8 cellular contexts compared by ENCODE assay signal in genomic region chr3:52820741-52821140, GRCh38. TPM values are rescaled to one million over a fixed set of nuclear protein-coding genes. Genes with fewer than 3 reads are reported as not detected.
A peak's percentile ranks its signal among the peaks of the same experiment; 100 is the strongest.
DNase-seq lines count a peak whose midpoint lies in the region; ATAC-seq and TF ChIP-seq lines count a peak whose summit lies in the region.

No MANE protein-coding gene starts in this region.

- intact Hi-C loops in Caco-2 (cut with micrococcal nuclease; ENCODE audit: unreplicated experiment) (loop anchor here (1.0 to 2.0 kb wide), 2 partner anchors 50 to 78 kb away; partner anchors contain the start of gene NEK4), left colon (cut with DNase I, micrococcal nuclease) (no loop called here)
- intact Hi-C loops in activated CD8-positive, alpha-beta T cell treated with anti-CD3 and anti-CD28 coated beads for 36 hours (cut with micrococcal nuclease) = no loop called here

- H3K4me3 Mint-ChIP-seq in Caco-2 (ENCODE audit: unreplicated experiment) = no peak overlapping the region
- no peak overlapping the region; a peak in 1 of 5 replicates for H3K4me3 Mint-ChIP-seq in H9
- no peak overlapping the region for H3K4me3 Mint-ChIP-seq in activated CD8-positive, alpha-beta T cell treated with anti-CD3 and anti-CD28 coated beads for 36 hours

- no peaks in the 10 kb centered on the region for H3K9me3 ChIP-seq in Caco-2
- H3K9me3 ChIP-seq in H9 (ENCODE audit: control insufficient read depth, low read depth, low read length) = no peaks in the 10 kb centered on the region

- H3K36me3 ChIP-seq in Caco-2 (ENCODE audit: control insufficient read depth, insufficient read depth, low read length) = no peaks in the 10 kb centered on the region

- no peak overlapping the region for H3K56ac ChIP-seq in H9 (ENCODE audit: insufficient read length, low read depth, low read length)

- CTCF ChIA-PET in Caco-2 (lab: Charles Lee) = interaction anchor here (0.5 to 1.6 kb wide), 12 partner anchors 9 to 248 kb away, joined by 3 to 19 read pairs (median 4); partner anchors contain the start of gene NEK4
- CTCF ChIA-PET in activated CD8-positive, alpha-beta T cell treated with anti-CD3 and anti-CD28 coated beads for 36 hours (lab: Charles Lee) = interaction anchor here (0.6 to 3.9 kb wide), 24 partner anchors 9 to 312 kb away, joined by 3 to 17 read pairs (median 3); partner anchors contain the start of gene ITIH4

- peak; percentile 51 to 62 for DNase-seq in Caco-2
- DNase-seq in H9 = peak; percentile 78
- peak; percentile 39 for DNase-seq in activated CD8-positive, alpha-beta T cell treated with anti-CD3 and anti-CD28 coated beads for 36 hours
- DNase-seq in left colon = peak in 1 of 2 donors; percentile 26
- DNase-seq in NCI-H1436 (lab: John Stamatoyannopoulos, UW) = no peak
- DNase-seq in medulla oblongata (ENCODE audit: extremely low spot score) = no peak
- DNase-seq in NCI-H774 (lab: John Stamatoyannopoulos, UW) = no peak

- H4K91ac ChIP-seq in H9 (ENCODE audit: insufficient read length, low read depth, low read length) = no peak overlapping the region

- H3K18ac ChIP-seq in H9 (ENCODE audit: insufficient read length, low read depth, low read length) = no peak overlapping the region

- H2BK12ac ChIP-seq in H9 (ENCODE audit: insufficient read length, low read depth, low read length) = no peak overlapping the region

- no peak overlapping the region for H3K9ac ChIP-seq in H9 (ENCODE audit: extremely low read depth, insufficient read length, low read length)

- H4K8ac ChIP-seq in H9 (replicated peaks; ENCODE audit: insufficient read length, low read depth, low read length) = no peak overlapping the region

- H2AK5ac ChIP-seq in H9 (ENCODE audit: insufficient read length, low read length) = no peak overlapping the region

- H2BK120ac ChIP-seq in H9 (ENCODE audit: low read depth, low read length, poor library complexity, severe bottlenecking) = no peak overlapping the region

- no peak overlapping the region for H2BK20ac ChIP-seq in H9 (ENCODE audit: low read depth, low read length, poor library complexity, severe bottlenecking)

- TF ChIP-seq CTCF in Caco-2 (IDR thresholded peaks at IDR 0.05; ENCODE audit: insufficient read depth in 1 of 2, low read depth in 1 of 2, low read length in 1 of 2, severe bottlenecking in 1 of 2, unreplicated experiment in 1 of 2) (peak; percentile 64 to 84), H9 (conservative IDR thresholded peaks at IDR 0.05) (peak; percentile 88)
- TF ChIP-seq CTCF in activated CD8-positive, alpha-beta T cell treated with anti-CD3 and anti-CD28 coated beads for 36 hours (IDR thresholded peaks at IDR 0.05) = peak; percentile 66

- H3K14ac ChIP-seq in H9 (ENCODE audit: insufficient read depth, low read length) = no peak overlapping the region

- H3K4ac ChIP-seq in H9 (ENCODE audit: low read depth, low read length) = no peak overlapping the region

- WGBS in H9 (ENCODE audit: extremely low coverage, insufficient read length, low lambda C conversion rate) = no CpG with 5 or more reads among the region's 10 CpGs

- no peak overlapping the region for H4K5ac ChIP-seq in H9 (ENCODE audit: insufficient read length, low read depth, low read length)

- H4K20me1 ChIP-seq in H9 (ENCODE audit: control insufficient read depth, insufficient read depth, insufficient read length) = no peaks in the 10 kb centered on the region

- H2BK15ac ChIP-seq in H9 (ENCODE audit: low read depth, low read length) = no peak overlapping the region

- H3K36me3 Mint-ChIP-seq in Caco-2 (ENCODE audit: insufficient read depth, unreplicated experiment) (no peaks in the 10 kb centered on the region), H9 (ENCODE audit: insufficient read depth in 1 of 3, low read depth in 3 of 3) (no peaks in the 10 kb centered on the region; a peak in 1 of 7 replicates)
- no peaks in the 10 kb centered on the region for H3K36me3 Mint-ChIP-seq in activated CD8-positive, alpha-beta T cell treated with anti-CD3 and anti-CD28 coated beads for 36 hours (ENCODE audit: low read depth)

- no peak overlapping the region for H3K27ac Mint-ChIP-seq in Caco-2 (ENCODE audit: unreplicated experiment)
- no peak overlapping the region; a peak in 1 of 7 replicates for H3K27ac Mint-ChIP-seq in H9
- no peak overlapping the region for H3K27ac Mint-ChIP-seq in activated CD8-positive, alpha-beta T cell treated with anti-CD3 and anti-CD28 coated beads for 36 hours

- no peaks in the 10 kb centered on the region for H3K79me1 ChIP-seq in H9 (ENCODE audit: insufficient read depth, low read depth, low read length, poor library complexity, severe bottlenecking)

- no peak overlapping the region for H2AFZ ChIP-seq in H9 (ENCODE audit: low read length)

- H2BK5ac ChIP-seq in H9 (ENCODE audit: insufficient read length, low read length) = no peak overlapping the region

- H3K4me3 ChIP-seq in Caco-2 (ENCODE audit: low read depth, low read length) = no peak overlapping the region

- H3K9me3 Mint-ChIP-seq in Caco-2 (ENCODE audit: unreplicated experiment) (no peaks in the 10 kb centered on the region), H9 (no peaks in the 10 kb centered on the region)
- H3K9me3 Mint-ChIP-seq in activated CD8-positive, alpha-beta T cell treated with anti-CD3 and anti-CD28 coated beads for 36 hours = no peaks in the 10 kb centered on the region

- H3K4me1 ChIP-seq in Caco-2 (no peaks in the 10 kb centered on the region), H9 (ENCODE audit: insufficient read depth, low read length) (0 out of 2 replicates have a peak, but pooled peaks cover 4% of the 10 kb centered on the region)

- H3K4me2 ChIP-seq in H9 (ENCODE audit: insufficient read depth, insufficient read length, low read length) = no peak overlapping the region

- no peaks in the 10 kb centered on the region for H3K79me2 ChIP-seq in H9 (ENCODE audit: insufficient read depth, low read length)

- H3K27me3 Mint-ChIP-seq in Caco-2 (ENCODE audit: insufficient read depth, unreplicated experiment) (no peaks in the 10 kb centered on the region), H9 (ENCODE audit: low read depth) (no peaks in the 10 kb centered on the region)
- no peaks in the 10 kb centered on the region for H3K27me3 Mint-ChIP-seq in activated CD8-positive, alpha-beta T cell treated with anti-CD3 and anti-CD28 coated beads for 36 hours

- peak; percentile 84 for ATAC-seq in activated CD8-positive, alpha-beta T cell treated with anti-CD3 and anti-CD28 coated beads for 36 hours
- ATAC-seq in left colon (peak; percentile 56), HG02981 (IDR thresholded peaks at IDR 0.05; ENCODE audit: unreplicated experiment) (no peak)

- H3K23me2 ChIP-seq in H9 (ENCODE audit: insufficient read length, low read depth, low read length, poor library complexity, severe bottlenecking) = no peaks in the 10 kb centered on the region

- POLR2A ChIA-PET in Caco-2 (lab: Charles Lee) = no interaction called here
- POLR2A ChIA-PET in activated CD8-positive, alpha-beta T cell treated with anti-CD3 and anti-CD28 coated beads for 36 hours (lab: Charles Lee) = no interaction called here

- no peak overlapping the region for H3K23ac ChIP-seq in H9 (ENCODE audit: insufficient read length, low read depth, low read length)

- H3T11ph ChIP-seq in H9 (ENCODE audit: low read length) = no peak overlapping the region

- peaks cover 6% of the 10 kb centered on the region for H3K4me1 Mint-ChIP-seq in Caco-2 (ENCODE audit: low read depth, unreplicated experiment)
- H3K4me1 Mint-ChIP-seq in H9 = peaks cover 12 to 14% of the 10 kb centered on the region in 2 experiments
- H3K4me1 Mint-ChIP-seq in activated CD8-positive, alpha-beta T cell treated with anti-CD3 and anti-CD28 coated beads for 36 hours (ENCODE audit: low read depth) = no peaks in the 10 kb centered on the region

- no TSS peak for BruUV-seq in Caco-2 (replicated peaks; lab: Mats Ljungman, UMichigan)

- no peak overlapping the region for H3K27ac ChIP-seq in H9 (ENCODE audit: insufficient read length, low read depth, low read length)

- H3K27me3 ChIP-seq in Caco-2 (replicated peaks; ENCODE audit: control insufficient read depth, insufficient read depth, low read length) (no peaks in the 10 kb centered on the region), H9 (ENCODE audit: insufficient read depth, low read length) (no peaks in the 10 kb centered on the region)

RNA-seq across cellular contexts. Expression of gene ITIH4, which starts 9.7 kb away (rescaled TPM):
- total RNA-seq in Caco-2 (2022) (3.7 and 4.1 TPM in 2 replicates), H9 (2021) (3.0 and 3.4 TPM in 2 replicates), left colon (1 to 10 TPM; 2.7 to 5.5 TPM)
- 1 to 10 TPM; 3.9 to 5.5 TPM for total RNA-seq in activated CD8-positive, alpha-beta T cell treated with anti-CD3 and anti-CD28 coated beads for 36 hours

RNA-seq across cellular contexts. Expression of gene MUSTN1, which starts 14.1 kb away (rescaled TPM):
- total RNA-seq in Caco-2 (2022) (1.8 TPM in 1 of 2 replicates, not detected in the other), H9 (2021) (0.55 and 0.72 TPM in 2 replicates), left colon (1 to 10 TPM in 1 of 2 donors, not detected in 1; 2.5 TPM)
- not detected for total RNA-seq in activated CD8-positive, alpha-beta T cell treated with anti-CD3 and anti-CD28 coated beads for 36 hours

RNA-seq across cellular contexts. Expression of gene ITIH3, which starts 26.1 kb away (rescaled TPM):
- total RNA-seq in Caco-2 (2022) (0.23 and 0.27 TPM in 2 replicates), H9 (2021) (not detected in 2 replicates), left colon (under 1 TPM; 0.34 to 0.46 TPM)
- not detected for total RNA-seq in activated CD8-positive, alpha-beta T cell treated with anti-CD3 and anti-CD28 coated beads for 36 hours

RNA-seq across cellular contexts. Expression of gene ITIH1, which starts 43.3 kb away (rescaled TPM):
- total RNA-seq in Caco-2 (2022) (0.49 TPM in 1 of 2 replicates, not detected in the other), H9 (2021) (not detected in 2 replicates), left colon (not detected)
- total RNA-seq in activated CD8-positive, alpha-beta T cell treated with anti-CD3 and anti-CD28 coated beads for 36 hours = not detected

RNA-seq across cellular contexts. Expression of gene NEK4, which starts 50.0 kb away (rescaled TPM):
- total RNA-seq in Caco-2 (2022) (39.2 and 40.5 TPM in 2 replicates), H9 (2021) (35.2 and 36.0 TPM in 2 replicates), left colon (10 to 100 TPM; 20.9 to 25.1 TPM)
- 10 to 100 TPM; 16.2 to 18.4 TPM for total RNA-seq in activated CD8-positive, alpha-beta T cell treated with anti-CD3 and anti-CD28 coated beads for 36 hours

Comparison
In these comparisons a context has a peak if more than half of its experiments do, and no peak if none do; other contexts are left out.
1. DNase-seq: peak in Caco-2 (2 of 2), H9 (single experiment) and activated CD8-positive, alpha-beta T cell treated with anti-CD3 and anti-CD28 coated beads for 36 hours (single experiment); none in NCI-H1436 (single experiment), medulla oblongata (single experiment) and NCI-H774 (single experiment).
2. Peak in every context shown above with its lines, with median percentiles within 50 percentile points of each other: CTCF ChIP-seq.